In the genomic region with DNA sequence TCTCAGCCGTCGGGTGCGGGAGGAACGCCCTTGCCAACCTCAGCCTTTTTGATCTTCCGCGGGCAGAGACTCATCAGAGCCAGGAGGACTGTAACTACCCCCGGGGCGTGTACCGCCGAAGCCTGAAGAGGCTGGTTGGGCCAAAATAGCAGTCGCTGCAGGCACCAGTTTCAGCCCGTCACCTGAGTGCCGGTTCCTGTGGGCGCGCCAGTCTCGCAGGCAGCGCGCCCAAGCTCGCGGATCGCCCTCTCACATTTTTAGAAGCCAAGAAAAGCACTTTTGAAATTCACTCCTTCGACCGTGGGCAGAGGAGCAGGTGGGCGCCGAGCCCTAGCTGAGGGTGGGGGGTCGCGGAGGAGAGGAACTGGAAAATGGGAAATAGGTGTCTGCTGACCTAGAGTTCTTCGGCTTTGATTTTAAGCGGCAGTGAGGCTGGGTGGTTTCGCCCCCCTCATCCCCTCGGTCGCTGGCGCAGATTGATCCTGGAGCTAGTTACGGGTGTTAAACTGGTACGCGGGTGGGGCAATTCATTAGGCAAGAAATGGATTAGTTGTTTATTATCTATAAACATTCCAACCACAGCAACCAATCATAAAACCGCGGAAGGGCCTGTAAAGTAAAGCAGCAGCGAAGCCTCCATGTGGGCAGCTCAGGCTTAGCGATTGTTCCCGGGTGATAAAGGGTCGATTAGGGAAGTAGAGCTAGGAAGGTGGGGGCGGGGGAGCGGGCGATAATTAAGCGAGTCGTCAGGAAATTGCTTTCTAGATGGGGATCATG, we compare ENCODE assay signal across 8 cellular contexts.
DNase-seq lines count a peak whose midpoint lies in the region; ATAC-seq, FAIRE-seq and TF ChIP-seq lines count a peak whose summit lies in the region.

No MANE protein-coding gene starts in this region.

- 38% methylated on average over 47 of the region's 47 CpGs for WGBS in GM12878 (ENCODE audit: insufficient coverage, insufficient replicate concordance, low lambda C conversion rate, missing lambda C conversion rate)

- BruUV-seq in GM12878 (replicated peaks; lab: Mats Ljungman, UMichigan): no TSS peak

- no peak for FAIRE-seq in GM12878 (lab: Jason Lieb, UNC)

- no peak overlapping the region; the same call in 1 of the 2 replicates for H2AFZ ChIP-seq in GM12878 (ENCODE audit: control insufficient read depth, low read depth, low read length)

- no peak for TF ChIP-seq RAD21 in GM12878 (IDR thresholded peaks at IDR 0.05; ENCODE audit: insufficient read depth, low read depth, low read length)

- DNase-seq in GM06990 (ENCODE audit: extremely low read depth, insufficient read length) (no peak), GM12878 (ENCODE audit: low read depth, low spot score) (no peak), H4 (ENCODE audit: low spot score) (no peak), kidney tubule cell (ENCODE audit: low spot score) (no peak)

- H3K36me3 ChIP-seq in GM06990 (ENCODE audit: control insufficient read depth, insufficient read depth, low read length) (no peaks in the 10 kb centered on the region), GM12878 (ENCODE audit: control insufficient read depth in 2 of 2, insufficient read depth in 2 of 2, low read length in 1 of 2) (no peaks in the 10 kb centered on the region), muscle layer of colon (ENCODE audit: insufficient read depth, low read length) (no peaks in the 10 kb centered on the region)

- H3K4me3 ChIP-seq in GM06990 (replicated peaks; ENCODE audit: low read depth, low read length) (peak overlapping the region; percentile 43), GM12878 (no peak overlapping the region; the same call in 1 of the 2 replicates), muscle layer of colon (ENCODE audit: low read depth in 1 of 2, low read length in 2 of 2) (peak overlapping the region; percentile 29 to 67)

- RAD21 ChIA-PET in GM12878 (lab: Charles Lee; ENCODE audit: unreplicated experiment): no interaction called here

- H3K27me3 ChIP-seq in GM06990 (replicated peaks; ENCODE audit: control insufficient read depth, insufficient read depth, low read length): peaks cover 5% of the 10 kb centered on the region
- H3K27me3 ChIP-seq in GM12878 (replicated peaks in 1 of 2; ENCODE audit: control insufficient read depth in 2 of 2, insufficient read depth in 2 of 2, low read length in 1 of 2): peaks cover 7 to 40% of the 10 kb centered on the region in 2 experiments
- H3K27me3 ChIP-seq in muscle layer of colon (ENCODE audit: control insufficient read depth in 1 of 2, insufficient read depth in 2 of 2, low read length in 2 of 2): peaks cover 4 to 32% of the 10 kb centered on the region in 2 donors

- SMC1A ChIA-PET in GM12878 (lab: Charles Lee; ENCODE audit: uncharacterized antibody, unreplicated experiment): interaction anchor here (0.9 kb wide), 1 partner anchor 106 kb away, joined by 3 read pairs; no protein-coding TSS in a partner anchor

- intact Hi-C loops in GM12878 (cut with micrococcal nuclease; ENCODE audit: unreplicated experiment): no loop called here

- peak overlapping the region; percentile 45 for H3K4me2 ChIP-seq in GM12878 (ENCODE audit: control insufficient read depth, insufficient read depth)

- no peak for TF ChIP-seq POLR2A in GM12878 (IDR thresholded peaks at IDR 0.05; ENCODE audit: low read depth, low read length)

- CTCF ChIA-PET in GM12878 (lab: Yijun Ruan, JAX): interaction anchor here (1.1 kb wide), 1 partner anchor 8 kb away, joined by 4 read pairs; no protein-coding TSS in a partner anchor

- TF ChIP-seq CTCF in GM06990 (IDR thresholded peaks at IDR 0.05; ENCODE audit: insufficient read depth, low read length, poor library complexity, severe bottlenecking) (no peak), GM12878 (IDR thresholded peaks at IDR 0.05 in 2 of 3, conservative IDR thresholded peaks at IDR 0.05 in 1 of 3; ENCODE audit: control insufficient read depth in 2 of 3, extremely low read depth in 1 of 3, insufficient read depth in 1 of 3, low read depth in 3 of 3, low read length in 3 of 3) (no peak)

- H3K27ac ChIP-seq in GM12878 (ENCODE audit: control insufficient read depth, insufficient read depth) (no peak overlapping the region), muscle layer of colon (ENCODE audit: low read depth, low read length) (peak overlapping the region; percentile 59)

- H3K9ac ChIP-seq in GM12878 (ENCODE audit: control insufficient read depth, insufficient read depth, low read length): no peak overlapping the region
- H3K9ac ChIP-seq in muscle layer of colon (ENCODE audit: low read length): no peak overlapping the region

- no peak for TF ChIP-seq EP300 in GM12878 (IDR thresholded peaks at IDR 0.05; ENCODE audit: borderline replicate concordance in 1 of 2, control insufficient read depth in 1 of 2, low read depth in 2 of 2, low read length in 2 of 2)

- no peaks in the 10 kb centered on the region for H3K79me2 ChIP-seq in GM12878 (ENCODE audit: control insufficient read depth, insufficient read depth, low read length)

- in situ Hi-C loops in GM12878 (cut with MboI): no loop called here

- no peaks in the 10 kb centered on the region for H4K20me1 ChIP-seq in GM12878 (ENCODE audit: control insufficient read depth, insufficient read depth)

- POLR2A ChIA-PET in GM12878 (lab: Charles Lee): no interaction called here

- H3K4me1 ChIP-seq in GM12878 (ENCODE audit: control insufficient read depth, insufficient read depth, low read length) (no peaks in the 10 kb centered on the region), muscle layer of colon (ENCODE audit: insufficient read depth, low read length) (peaks cover 27% of the 10 kb centered on the region)

- peak; percentile 42 for ATAC-seq in HG03108 (IDR thresholded peaks at IDR 0.05; ENCODE audit: unreplicated experiment)
- peak; percentile 63 for ATAC-seq in GM12878
- no peak for ATAC-seq in HG02885 (IDR thresholded peaks at IDR 0.05; ENCODE audit: poor library complexity, unreplicated experiment)
- no peak for ATAC-seq in HG02798 (IDR thresholded peaks at IDR 0.05; ENCODE audit: poor library complexity, unreplicated experiment)

- H3K9me3 ChIP-seq in GM12878 (replicated peaks; ENCODE audit: control insufficient read depth, insufficient read depth, low read length): no peaks in the 10 kb centered on the region
- H3K9me3 ChIP-seq in muscle layer of colon (ENCODE audit: low read length): no peaks in the 10 kb centered on the region

TF ChIP-seq in GM12878, 131 proteins besides CTCF, POLR2A, EP300 and RAD21 (continues in another document):
- TF ChIP-seq ZBED1 (IDR thresholded peaks at IDR 0.05; ENCODE audit: borderline replicate concordance): no peak
- TF ChIP-seq, protein P1, sequence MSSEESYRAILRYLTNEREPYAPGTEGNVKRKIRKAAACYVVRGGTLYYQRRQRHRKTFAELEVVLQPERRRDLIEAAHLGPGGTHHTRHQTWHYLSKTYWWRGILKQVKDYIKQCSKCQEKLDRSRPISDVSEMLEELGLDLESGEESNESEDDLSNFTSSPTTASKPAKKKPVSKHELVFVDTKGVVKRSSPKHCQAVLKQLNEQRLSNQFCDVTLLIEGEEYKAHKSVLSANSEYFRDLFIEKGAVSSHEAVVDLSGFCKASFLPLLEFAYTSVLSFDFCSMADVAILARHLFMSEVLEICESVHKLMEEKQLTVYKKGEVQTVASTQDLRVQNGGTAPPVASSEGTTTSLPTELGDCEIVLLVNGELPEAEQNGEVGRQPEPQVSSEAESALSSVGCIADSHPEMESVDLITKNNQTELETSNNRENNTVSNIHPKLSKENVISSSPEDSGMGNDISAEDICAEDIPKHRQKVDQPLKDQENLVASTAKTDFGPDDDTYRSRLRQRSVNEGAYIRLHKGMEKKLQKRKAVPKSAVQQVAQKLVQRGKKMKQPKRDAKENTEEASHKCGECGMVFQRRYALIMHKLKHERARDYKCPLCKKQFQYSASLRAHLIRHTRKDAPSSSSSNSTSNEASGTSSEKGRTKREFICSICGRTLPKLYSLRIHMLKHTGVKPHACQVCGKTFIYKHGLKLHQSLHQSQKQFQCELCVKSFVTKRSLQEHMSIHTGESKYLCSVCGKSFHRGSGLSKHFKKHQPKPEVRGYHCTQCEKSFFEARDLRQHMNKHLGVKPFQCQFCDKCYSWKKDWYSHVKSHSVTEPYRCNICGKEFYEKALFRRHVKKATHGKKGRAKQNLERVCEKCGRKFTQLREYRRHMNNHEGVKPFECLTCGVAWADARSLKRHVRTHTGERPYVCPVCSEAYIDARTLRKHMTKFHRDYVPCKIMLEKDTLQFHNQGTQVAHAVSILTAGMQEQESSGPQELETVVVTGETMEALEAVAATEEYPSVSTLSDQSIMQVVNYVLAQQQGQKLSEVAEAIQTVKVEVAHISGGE (CRISPR knock-in tag; IDR thresholded peaks at IDR 0.05): no peak
- no peak for TF ChIP-seq KDM1A (IDR thresholded peaks at IDR 0.05; ENCODE audit: borderline replicate concordance)
- TF ChIP-seq KLF5 (IDR thresholded peaks at IDR 0.05; ENCODE audit: partially characterized antibody): no peak
- no peak for TF ChIP-seq ZNF207 (IDR thresholded peaks at IDR 0.05; ENCODE audit: borderline replicate concordance)
- no peak for TF ChIP-seq PAX8 (IDR thresholded peaks at IDR 0.05)
- TF ChIP-seq HDAC6 (IDR thresholded peaks at IDR 0.05; ENCODE audit: unreplicated experiment): no peak
- no peak for TF ChIP-seq STAT3 (IDR thresholded peaks at IDR 0.05; ENCODE audit: low read depth, low read length)
- TF ChIP-seq HCFC1 (IDR thresholded peaks at IDR 0.05; ENCODE audit: low read length): no peak

Comparison
In these comparisons a context has a peak if more than half of its experiments do, and no peak if none do; other contexts are left out.
1. ATAC-seq: peak in HG03108 (single experiment) and GM12878 (single experiment); none in HG02885 (single experiment) and HG02798 (single experiment).